Comparison of ENCODE assay signal across 13 cellular contexts in the genomic region with DNA sequence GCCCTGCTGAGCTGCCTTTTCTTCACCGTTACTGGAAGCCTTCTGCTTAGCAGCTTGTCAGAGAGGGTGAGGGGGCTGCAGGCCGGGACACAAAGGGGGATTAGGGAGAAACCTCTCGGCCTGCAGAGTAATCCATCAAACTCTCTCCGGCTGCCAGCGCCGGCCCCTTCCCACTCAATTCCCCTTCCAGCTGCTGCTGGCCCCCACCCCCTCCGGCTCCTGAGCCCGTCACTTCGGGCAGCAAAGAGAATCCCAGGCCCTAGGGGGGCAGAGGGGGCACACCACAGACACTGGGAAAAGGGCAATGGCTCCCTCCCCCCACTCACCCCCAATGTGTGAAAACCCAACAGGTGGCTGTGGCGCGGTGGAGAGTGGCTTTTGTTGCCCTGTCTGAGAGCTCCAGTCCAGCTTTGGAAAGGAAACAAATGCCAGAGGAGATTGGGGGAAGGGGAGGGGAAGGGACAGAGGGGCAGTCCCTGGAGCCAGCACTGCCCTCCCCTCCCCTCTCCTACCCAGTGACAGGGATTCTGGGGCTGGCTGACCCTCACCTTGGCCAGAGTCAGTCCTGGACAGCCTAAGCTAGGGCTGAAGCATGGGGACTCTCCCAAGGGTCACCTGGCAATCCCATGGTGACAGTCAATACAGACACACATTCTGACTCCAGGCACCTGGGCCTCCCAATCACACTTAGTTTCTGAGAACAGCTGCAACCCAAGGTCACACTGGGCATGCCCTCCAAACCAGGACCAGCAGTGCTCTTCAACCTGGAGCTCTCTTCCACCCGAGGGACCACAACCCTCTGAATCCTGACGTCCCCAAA. TPM values are rescaled to one million over a fixed set of nuclear protein-coding genes. Genes with fewer than 3 reads are reported as not detected.
DNase-seq lines count a peak whose midpoint lies in the region; ATAC-seq and TF ChIP-seq lines count a peak whose summit lies in the region.
"Had no signal": no experiment of that assay in that cellular context is flagged by ENCODE, and none has a peak within 500 bp of the region (broad histone marks: within the 10 kb centered on the region; RNA-seq: fewer than 3 reads in every experiment).

No MANE protein-coding gene starts in this region.

- H3K36me3 Mint-ChIP-seq in effector memory CD8-positive, alpha-beta T cell (ENCODE audit: insufficient read depth) = peaks cover 3% of the 10 kb centered on the region
- H3K36me3 Mint-ChIP-seq: activated naive CD8-positive, alpha-beta T cell treated with anti-CD3 and anti-CD28 coated beads for 36 hours had no signal

- H4K20me1 ChIP-seq in SK-N-SH (ENCODE audit: insufficient read depth) = no peaks in the 10 kb centered on the region

- peaks cover 0 to 2% of the 10 kb centered on the region in 2 experiments; a peak in 1 of 4 replicates for H3K4me1 ChIP-seq in SK-N-SH (ENCODE audit: control insufficient read depth in 1 of 2, insufficient read depth in 2 of 2, low read depth in 1 of 2, low read length in 1 of 2)
- H3K4me1 ChIP-seq in right lobe of liver = peaks cover 0 to 84% (median 39%) of the 10 kb centered on the region in 4 donors

- H3K36me3 ChIP-seq in SK-N-SH (replicated peaks in 1 of 2; ENCODE audit: control insufficient read depth in 1 of 2, insufficient read depth in 2 of 2, low read length in 1 of 2) = no peaks in the 10 kb centered on the region
- H3K36me3 ChIP-seq in right lobe of liver = no peaks in the 10 kb centered on the region
- H3K36me3 ChIP-seq: Peyer's patch had no signal

- TF ChIP-seq RAD21 in SK-N-SH (IDR thresholded peaks at IDR 0.05; ENCODE audit: low read length) = no peak

- H3K27ac Mint-ChIP-seq in effector memory CD8-positive, alpha-beta T cell = no peak overlapping the region
- H3K27ac Mint-ChIP-seq: activated CD8-positive, alpha-beta T cell treated with anti-CD3 and anti-CD28 coated beads for 36 hours; activated naive CD8-positive, alpha-beta T cell treated with anti-CD3 and anti-CD28 coated beads for 36 hours had no signal

- POLR2A ChIA-PET in SK-N-SH (lab: Yijun Ruan, JAX) = no interaction called here

- WGBS in SK-N-SH (ENCODE audit: low lambda C conversion rate) = 93% methylated on average over 8 of the region's 13 CpGs
- 23% methylated on average over 9 of the region's 13 CpGs for WGBS in right lobe of liver (ENCODE audit: insufficient coverage, low coverage, low lambda C conversion rate, missing lambda C conversion rate)
- 82 to 84% methylated on average over 5 to 12 of the region's 13 CpGs for WGBS in lower leg skin, 2 donors

- H3K4me1 Mint-ChIP-seq in effector memory CD8-positive, alpha-beta T cell (ENCODE audit: low read depth in 2 of 2) = peaks cover 0 to 6% of the 10 kb centered on the region in 2 donors

- H3K27me3 ChIP-seq in SK-N-SH (ENCODE audit: insufficient read depth) = no peaks in the 10 kb centered on the region
- no peaks in the 10 kb centered on the region for H3K27me3 ChIP-seq in right lobe of liver
- H3K27me3 ChIP-seq: Peyer's patch had no signal

- H3F3A ChIP-seq in SK-N-SH (replicated peaks; ENCODE audit: insufficient read depth) = no peaks in the 10 kb centered on the region

- peaks cover 36 to 80% of the 10 kb centered on the region in 2 donors for H3K27me3 Mint-ChIP-seq in effector memory CD8-positive, alpha-beta T cell

- intact Hi-C loops in right lobe of liver (cut with DNase I) (loop anchor here in 1 of 2 donors (5.0 kb wide), 1 partner anchor 36 kb away; no protein-coding TSS in a partner anchor), lower leg skin (cut with DNase I; ENCODE audit: low total_unique reads) (no loop called here)

- H3K79me2 ChIP-seq in SK-N-SH (ENCODE audit: insufficient read depth) = peaks cover 11% of the 10 kb centered on the region

- CTCF ChIA-PET in SK-N-SH (lab: Yijun Ruan, JAX) = interaction anchor here (1.7 to 18.5 kb wide), 4 partner anchors 11 to 183 kb away, joined by 5 to 214 read pairs (median 8); no protein-coding TSS in a partner anchor

- no peaks in the 10 kb centered on the region for H3K9me3 Mint-ChIP-seq in effector memory CD8-positive, alpha-beta T cell
- H3K9me3 Mint-ChIP-seq: activated CD8-positive, alpha-beta T cell treated with anti-CD3 and anti-CD28 coated beads for 36 hours; activated naive CD8-positive, alpha-beta T cell treated with anti-CD3 and anti-CD28 coated beads for 36 hours had no signal

- H3K4me3 Mint-ChIP-seq in effector memory CD8-positive, alpha-beta T cell = no peak overlapping the region
- H3K4me3 Mint-ChIP-seq: activated CD8-positive, alpha-beta T cell treated with anti-CD3 and anti-CD28 coated beads for 36 hours; activated naive CD8-positive, alpha-beta T cell treated with anti-CD3 and anti-CD28 coated beads for 36 hours had no signal

- TF ChIP-seq POLR2A in right lobe of liver (IDR thresholded peaks at IDR 0.05) (no peak), lower leg skin (IDR thresholded peaks at IDR 0.05) (no peak)

- H2AFZ ChIP-seq in SK-N-SH (ENCODE audit: low read depth) = no peak overlapping the region

- no peak for ATAC-seq in SK-N-SH treated with all-trans-retinoic acid at 6 μM for 48 hours
- peak; percentile 67 to 88 (median 80) for ATAC-seq in right lobe of liver
- no peak for ATAC-seq in effector memory CD8-positive, alpha-beta T cell (replicated peaks)
- ATAC-seq: activated CD8-positive, alpha-beta T cell treated with anti-CD3 and anti-CD28 coated beads for 36 hours; K562 had no signal

- no peaks in the 10 kb centered on the region for H3K9me3 ChIP-seq in SK-N-SH
- H3K9me3 ChIP-seq in right lobe of liver = no peaks in the 10 kb centered on the region
- H3K9me3 ChIP-seq: Peyer's patch had no signal

- DNase-seq in SK-N-SH = peak; percentile 20
- DNase-seq in right lobe of liver = peak; percentile 62 to 96 (median 95)
- no peak for DNase-seq in substantia nigra (lab: John Stamatoyannopoulos, UW)
- no peak for DNase-seq in A172 (ENCODE audit: low spot score)
- no peak for DNase-seq in effector memory CD8-positive, alpha-beta T cell
- no peak for DNase-seq in lower leg skin (ENCODE audit: low spot score in 2 of 2)
- DNase-seq: activated CD8-positive, alpha-beta T cell treated with anti-CD3 and anti-CD28 coated beads for 36 hours; activated naive CD8-positive, alpha-beta T cell treated with anti-CD3 and anti-CD28 coated beads for 36 hours; NCI-H187 treated with DMSO at 0.1 percent for 48 hours had no signal

- H3K9ac ChIP-seq in SK-N-SH = no peak overlapping the region

- TF ChIP-seq CTCF in SK-N-SH (IDR thresholded peaks at IDR 0.05) (no peak), right lobe of liver (IDR thresholded peaks at IDR 0.05) (no peak), lower leg skin (IDR thresholded peaks at IDR 0.05) (no peak)

- H3K27ac ChIP-seq in SK-N-SH (ENCODE audit: low read depth in 2 of 2, low read length in 1 of 2) (no peak overlapping the region), angular gyrus (ENCODE audit: low read depth, low read length) (peak overlapping the region; percentile 90), right lobe of liver (peak overlapping the region; percentile 33 to 77 (median 53)), substantia nigra (ENCODE audit: low read depth, low read length, poor library complexity, severe bottlenecking) (peak overlapping the region; percentile 93)

- H3K4me3 ChIP-seq in SK-N-SH (ENCODE audit: low read depth in 2 of 2, low read length in 1 of 2) = no peak overlapping the region
- H3K4me3 ChIP-seq in right lobe of liver = peak overlapping the region; percentile 12 to 79 (median 45)
- H3K4me3 ChIP-seq in lower leg skin (ENCODE audit: low read depth, poor library complexity, severe bottlenecking) = no peak overlapping the region
- H3K4me3 ChIP-seq: K562, Peyer's patch had no signal

- H3K4me2 ChIP-seq in SK-N-SH = no peak overlapping the region

- no peaks in the 10 kb centered on the region for H3K9me2 ChIP-seq in SK-N-SH

- no peak for TF ChIP-seq EP300 in SK-N-SH (IDR thresholded peaks at IDR 0.05; ENCODE audit: borderline replicate concordance in 1 of 2, low read depth in 1 of 2, low read length in 1 of 2)

TF ChIP-seq in SK-N-SH, 30 proteins besides CTCF, POLR2A, EP300 and RAD21:
- TF ChIP-seq TCF12 (IDR thresholded peaks at IDR 0.05) = no peak

TF ChIP-seq in SK-N-SH treated with all-trans-retinoic acid at 6 μM for 48 hours, 23 proteins besides CTCF, POLR2A, EP300 and RAD21 (continues in another document):
- TF ChIP-seq, protein P1, sequence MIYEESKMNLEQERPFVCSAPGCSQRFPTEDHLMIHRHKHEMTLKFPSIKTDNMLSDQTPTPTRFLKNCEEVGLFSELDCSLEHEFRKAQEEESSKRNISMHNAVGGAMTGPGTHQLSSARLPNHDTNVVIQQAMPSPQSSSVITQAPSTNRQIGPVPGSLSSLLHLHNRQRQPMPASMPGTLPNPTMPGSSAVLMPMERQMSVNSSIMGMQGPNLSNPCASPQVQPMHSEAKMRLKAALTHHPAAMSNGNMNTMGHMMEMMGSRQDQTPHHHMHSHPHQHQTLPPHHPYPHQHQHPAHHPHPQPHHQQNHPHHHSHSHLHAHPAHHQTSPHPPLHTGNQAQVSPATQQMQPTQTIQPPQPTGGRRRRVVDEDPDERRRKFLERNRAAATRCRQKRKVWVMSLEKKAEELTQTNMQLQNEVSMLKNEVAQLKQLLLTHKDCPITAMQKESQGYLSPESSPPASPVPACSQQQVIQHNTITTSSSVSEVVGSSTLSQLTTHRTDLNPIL (CRISPR knock-in tag; IDR thresholded peaks at IDR 0.05; ENCODE audit: low read depth) = no peak
- no peak for TF ChIP-seq RARB (CRISPR knock-in tag; IDR thresholded peaks at IDR 0.05)
- no peak for TF ChIP-seq BACH2 (CRISPR knock-in tag; IDR thresholded peaks at IDR 0.05; ENCODE audit: borderline replicate concordance)
- no peak for TF ChIP-seq ZFP3 (CRISPR knock-in tag; IDR thresholded peaks at IDR 0.05)

RNA-seq across cellular contexts. Expression of a gene that starts 9.5 kb away (rescaled TPM):
- polyA plus RNA-seq in SK-N-SH (2012; rRNA removed) = 4.6 and 4.7 TPM in 2 replicates
- polyA plus RNA-seq in SK-N-SH (2012; cell fraction: cytosol; rRNA removed) = 2.3 and 3.6 TPM in 2 replicates
- polyA plus RNA-seq in SK-N-SH (2012; cell fraction: nucleus; rRNA removed) = 5.8 and 6.0 TPM in 2 replicates
- total RNA-seq in right lobe of liver (10 to 100 TPM in 2 of 6 experiments, 1 to 10 TPM in 4; 6.9 to 27.0 (median 7.9) TPM), lower leg skin (1 to 10 TPM; 1.9 to 5.1 (median 3.1) TPM)
- 11.1 and 13.0 TPM in 2 replicates for total RNA-seq in A172 (2014; rRNA removed; shearing (Covaris generic))

RNA-seq across cellular contexts. Expression of a gene that starts 39.0 kb away (rescaled TPM):
- 2.6 and 3.8 TPM in 2 replicates for polyA plus RNA-seq in SK-N-SH (2012; rRNA removed)
- polyA plus RNA-seq in SK-N-SH (2012; cell fraction: cytosol; rRNA removed) = 4.0 and 5.0 TPM in 2 replicates
- polyA plus RNA-seq in SK-N-SH (2012; cell fraction: nucleus; rRNA removed) = 5.6 and 9.0 TPM in 2 replicates
- total RNA-seq in right lobe of liver (10 to 100 TPM; 15.1 to 39.2 (median 26.9) TPM), lower leg skin (10 to 100 TPM; 24.1 to 44.2 (median 28.3) TPM)
- total RNA-seq in A172 (2014; rRNA removed; shearing (Covaris generic)) = 17.7 and 18.4 TPM in 2 replicates

Comparison
In these comparisons a context has a peak if more than half of its experiments do, and no peak if none do; other contexts are left out.
1. DNase-seq: peak in SK-N-SH (single experiment) and right lobe of liver (3 of 3); none in substantia nigra (0 of 49), A172 (single experiment), effector memory CD8-positive, alpha-beta T cell (0 of 3) and lower leg skin (0 of 2).
2. H3K27ac ChIP-seq: peak in angular gyrus (single experiment), right lobe of liver (3 of 3) and substantia nigra (single experiment); none in SK-N-SH (0 of 2).
3. H3K4me3 ChIP-seq: peak in right lobe of liver (3 of 3); none in SK-N-SH (0 of 2) and lower leg skin (single experiment).
4. ATAC-seq: peak in right lobe of liver (4 of 4); none in SK-N-SH treated with all-trans-retinoic acid at 6 μM for 48 hours (single experiment) and effector memory CD8-positive, alpha-beta T cell (single experiment).